ENCODE assay signal across 8 cellular contexts in the genomic region with DNA sequence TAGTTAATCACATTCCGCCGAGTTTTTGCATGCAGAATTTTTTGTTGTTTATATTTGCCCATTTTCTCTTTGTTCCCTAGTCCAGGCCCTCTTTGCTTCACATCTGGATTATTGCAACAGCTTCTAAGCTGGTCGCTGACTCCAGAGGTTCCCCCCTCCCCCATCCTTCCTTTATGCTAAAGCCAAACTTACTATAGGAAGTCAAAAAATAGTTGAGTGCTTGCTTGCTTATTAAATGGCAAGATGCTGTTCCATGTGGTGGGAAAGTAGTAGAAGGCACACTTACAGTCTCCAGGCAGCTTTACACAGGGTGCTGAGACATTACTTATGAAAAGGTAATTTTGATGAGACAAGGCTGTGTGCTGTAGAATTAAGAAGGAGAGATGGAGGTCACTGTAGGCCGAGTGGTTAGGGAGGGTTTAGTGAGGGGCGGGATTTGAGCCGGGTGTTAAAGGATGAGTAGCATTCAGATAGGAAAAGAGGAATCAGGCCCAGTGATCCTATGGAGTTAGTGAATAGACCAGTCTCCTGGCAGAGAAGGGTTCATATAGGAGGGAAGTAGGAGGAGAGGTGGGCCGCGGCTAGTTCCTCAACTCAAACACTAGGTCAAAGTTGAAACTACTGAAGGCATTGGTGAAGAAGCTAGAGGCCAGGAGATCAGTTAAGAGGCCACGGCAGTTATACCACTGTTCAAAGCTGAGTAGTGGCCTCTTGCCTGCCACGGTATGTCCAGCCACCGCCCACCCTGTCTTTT. TPM values are rescaled to one million over a fixed set of nuclear protein-coding genes. Genes with fewer than 3 reads are reported as not detected.
A peak's percentile ranks its signal among the peaks of the same experiment; 100 is the strongest.
DNase-seq lines count a peak whose midpoint lies in the region; ATAC-seq and TF ChIP-seq lines count a peak whose summit lies in the region.

No MANE protein-coding gene starts in this region.

- H3K4me3 ChIP-seq in A673 (ENCODE audit: low read depth, low read length, poor library complexity, severe bottlenecking) (peak overlapping the region; percentile 96), adipocyte (ENCODE audit: low read length) (peak overlapping the region; percentile 95), transverse colon (peak overlapping the region; percentile 68 to 95 (median 87))

- TF ChIP-seq CTCF in A673 (conservative IDR thresholded peaks at IDR 0.05; ENCODE audit: low read depth, low read length) (no peak), transverse colon (IDR thresholded peaks at IDR 0.05) (no peak)

- H3K27me3 ChIP-seq in A673 (replicated peaks; ENCODE audit: insufficient read depth, low read depth, low read length, poor library complexity) (no peaks in the 10 kb centered on the region), adipocyte (replicated peaks; ENCODE audit: control insufficient read depth, insufficient read depth, low read length) (peaks cover 11% of the 10 kb centered on the region), layer of hippocampus (ENCODE audit: control insufficient read depth, insufficient read depth, low read length) (no peaks in the 10 kb centered on the region), transverse colon (no peaks in the 10 kb centered on the region)

- POLR2A ChIA-PET in A673 (lab: Charles Lee; ENCODE audit: low non-redundant PET), result no interaction called here

- H3K4me1 ChIP-seq in A673 (ENCODE audit: insufficient read depth, low read length, poor library complexity, severe bottlenecking) (peaks cover 8% of the 10 kb centered on the region), adipocyte (ENCODE audit: control insufficient read depth, insufficient read depth, low read length) (peaks cover 25% of the 10 kb centered on the region), transverse colon (peaks cover 16 to 30% (median 29%) of the 10 kb centered on the region in 4 donors)

- H3K4me3 Mint-ChIP-seq in IgD-negative memory B cell, result peak overlapping the region; percentile 86 to 98 (median 90)

- peaks cover 3% of the 10 kb centered on the region for H3K36me3 Mint-ChIP-seq in IgD-negative memory B cell

- CTCF ChIA-PET in A673 (lab: Charles Lee), result no interaction called here

- H3K9me3 ChIP-seq in A673 (ENCODE audit: low read depth, low read length, poor library complexity, severe bottlenecking) (no peaks in the 10 kb centered on the region), adipocyte (ENCODE audit: control insufficient read depth, low read length) (no peaks in the 10 kb centered on the region), transverse colon (no peaks in the 10 kb centered on the region)

- peak overlapping the region; percentile 63 to 91 (median 89) for H3K27ac Mint-ChIP-seq in IgD-negative memory B cell

- peak overlapping the region; percentile 90 for H3K9ac ChIP-seq in adipocyte (ENCODE audit: low read length)

- TF ChIP-seq EP300 in transverse colon (IDR thresholded peaks at IDR 0.05; ENCODE audit: low read depth), result no peak

- peak; percentile 50 for DNase-seq in A673 (ENCODE audit: low spot score)
- peak; percentile 89 for DNase-seq in adipocyte (ENCODE audit: low read depth)
- peak; percentile 24 for DNase-seq in transverse colon
- DNase-seq in NCI-H187 treated with DMSO at 0.1 percent for 48 hours (lab: John Stamatoyannopoulos, UW), result no peak

- intact Hi-C loops in A673 (cut with micrococcal nuclease; ENCODE audit: unreplicated experiment), result no loop called here
- intact Hi-C loops in transverse colon (cut with DNase I; ENCODE audit: low total_unique reads), result no loop called here

- no peaks in the 10 kb centered on the region for H3K9me3 Mint-ChIP-seq in IgD-negative memory B cell

- in situ Hi-C loops in transverse colon (cut with MboI; ENCODE audit: low pct_ligation_motif_present in 1 of 4, low pct_unique_long_range_greater_than_20kb in 1 of 4, low sequenced_read_pairs in 3 of 4), result no loop called here

- 19 to 20% methylated on average over 5 to 11 of the region's 11 CpGs for WGBS in transverse colon (ENCODE audit: low coverage in 1 of 2), 2 donors

- H3K36me3 ChIP-seq in A673 (ENCODE audit: insufficient read depth, low read length, poor library complexity, severe bottlenecking) (peaks cover 19% of the 10 kb centered on the region), adipocyte (ENCODE audit: control insufficient read depth, insufficient read depth, low read length, severe bottlenecking) (peaks cover 24% of the 10 kb centered on the region), transverse colon (no peaks in the 10 kb centered on the region)

- TF ChIP-seq POLR2A in transverse colon (IDR thresholded peaks at IDR 0.05) (no peak), GM18505 (IDR thresholded peaks at IDR 0.05; ENCODE audit: borderline replicate concordance, extremely low read depth, insufficient read depth, insufficient read length) (no peak)

- no peak for ATAC-seq in GM18505 (IDR thresholded peaks at IDR 0.05; ENCODE audit: unreplicated experiment)
- ATAC-seq in GM21423 (IDR thresholded peaks at IDR 0.05; ENCODE audit: unreplicated experiment), result no peak

- H3K4me1 Mint-ChIP-seq in IgD-negative memory B cell, result peaks cover 17 to 27% (median 20%) of the 10 kb centered on the region in 3 donors

- peaks cover 3% of the 10 kb centered on the region for H3K27me3 Mint-ChIP-seq in IgD-negative memory B cell

- no TSS peak for BruUV-seq in A673 (replicated peaks; lab: Mats Ljungman, UMichigan)

- H3K27ac ChIP-seq in A673 (ENCODE audit: low read depth, low read length, poor library complexity, severe bottlenecking) (peak overlapping the region; percentile 78), layer of hippocampus (ENCODE audit: low read depth, low read length) (peak overlapping the region; percentile 75), transverse colon (peak overlapping the region; percentile 90 to 96 (median 93))

RNA-seq across cellular contexts. Expression of a gene that starts 1.4 kb away (rescaled TPM):
- 10.1 and 10.9 TPM in 2 replicates for total RNA-seq in A673 (2021)
- polyA plus RNA-seq in IgD-negative memory B cell, result 1.2 TPM
- total RNA-seq in transverse colon, result 10 to 100 TPM in 3 of 4 donors, 1 to 10 TPM in 1; 6.0 to 14.9 (median 10.3) TPM

RNA-seq across cellular contexts. Expression of a gene that starts 52.7 kb away (rescaled TPM):
- total RNA-seq in A673 (2021), result 3.9 and 5.5 TPM in 2 replicates
- 8.0 TPM for polyA plus RNA-seq in IgD-negative memory B cell
- total RNA-seq in transverse colon, result 100 to 1,000 TPM in 2 of 4 donors, 10 to 100 TPM in 2; 46.0 to 119 (median 87.6) TPM

RNA-seq across cellular contexts. Expression of a gene that starts 57.0 kb away (rescaled TPM):
- total RNA-seq in A673 (2021) (13.8 and 20.3 TPM in 2 replicates), transverse colon (10 to 100 TPM in 3 of 4 donors, 1 to 10 TPM in 1; 5.0 to 19.5 (median 16.6) TPM)
- polyA plus RNA-seq in IgD-negative memory B cell, result 13.7 TPM
